ENCODE assay signal across 8 cellular contexts in genomic region chr6:26596579-26597388, GRCh38. TPM values are rescaled to one million over a fixed set of nuclear protein-coding genes. Genes with fewer than 3 reads are reported as not detected.
A peak's percentile ranks its signal among the peaks of the same experiment; 100 is the strongest.
DNase-seq lines count a peak whose midpoint lies in the region; ATAC-seq, FAIRE-seq and TF ChIP-seq lines count a peak whose summit lies in the region.

Gene ABT1 (plus strand): TSS chr6:26596953. CDS start chr6:26596983, 30 bp downstream.

- H3K36me3 ChIP-seq in Loucy (ENCODE audit: insufficient read depth, low read length) (peaks cover 5% of the 10 kb centered on the region; the same call in 1 of the 2 replicates), RWPE2 (ENCODE audit: low read depth) (peaks cover 15% of the 10 kb centered on the region)

- POLR2A ChIA-PET in naive thymus-derived CD8-positive, alpha-beta T cell (lab: Charles Lee), result interaction anchor here (1.2 to 2.2 kb wide), 4 partner anchors 28 to 398 kb away, joined by 3 to 5 read pairs (median 3); a partner anchor contains a TSS

- H3K9ac ChIP-seq in Loucy (ENCODE audit: low read depth, low read length, poor library complexity, severe bottlenecking), result peak within 1 kb of the TSS; percentile 92

- H3K4me3 Mint-ChIP-seq in activated T-helper 2 cell treated with anti-CD3 and anti-CD28 coated beads, Interferon-gamma antibody, Interleukin-2, Interleukin-4, amounts not matched to agents 10 μg/mL and 5 μg/mL and 100 μg/mL, durations not matched to agents 14 hours and 24 hours and 36 hours (ENCODE audit: low read depth), result no peak within 1 kb of the TSS
- H3K4me3 Mint-ChIP-seq in naive thymus-derived CD8-positive, alpha-beta T cell, result no peak within 1 kb of the TSS

- H3K9me3 Mint-ChIP-seq in activated T-helper 2 cell treated with anti-CD3 and anti-CD28 coated beads, Interferon-gamma antibody, Interleukin-2, Interleukin-4, amounts not matched to agents 10 μg/mL and 5 μg/mL and 100 μg/mL, durations not matched to agents 14 hours and 24 hours and 36 hours, result no peaks in the 10 kb centered on the region
- no peaks in the 10 kb centered on the region for H3K9me3 Mint-ChIP-seq in naive thymus-derived CD8-positive, alpha-beta T cell

- H3F3A ChIP-seq in Loucy (ENCODE audit: low read depth), result no peaks in the 10 kb centered on the region

- H3K36me3 Mint-ChIP-seq in activated T-helper 2 cell treated with anti-CD3 and anti-CD28 coated beads, Interferon-gamma antibody, Interleukin-2, Interleukin-4, amounts not matched to agents 10 μg/mL and 5 μg/mL and 100 μg/mL, durations not matched to agents 14 hours and 24 hours and 36 hours (ENCODE audit: low read depth), result peaks cover 28% of the 10 kb centered on the region
- peaks cover 0 to 33% (median 9%) of the 10 kb centered on the region in 3 donors for H3K36me3 Mint-ChIP-seq in naive thymus-derived CD8-positive, alpha-beta T cell

- peaks cover 11% of the 10 kb centered on the region for H4K20me1 ChIP-seq in Loucy (ENCODE audit: insufficient read depth, low read length, poor library complexity, severe bottlenecking)

- no peak within 1 kb of the TSS for H3K27ac Mint-ChIP-seq in activated T-helper 2 cell treated with anti-CD3 and anti-CD28 coated beads, Interferon-gamma antibody, Interleukin-2, Interleukin-4, amounts not matched to agents 10 μg/mL and 5 μg/mL and 100 μg/mL, durations not matched to agents 14 hours and 24 hours and 36 hours
- H3K27ac Mint-ChIP-seq in naive thymus-derived CD8-positive, alpha-beta T cell, result peak within 1 kb of the TSS in 1 of 10 donors; percentile 86

- H2AFZ ChIP-seq in Loucy (ENCODE audit: low read length), result peak within 1 kb of the TSS; percentile 61

- H3K9me3 ChIP-seq in Loucy (ENCODE audit: insufficient read depth, low read depth, low read length) (no peaks in the 10 kb centered on the region), RWPE2 (ENCODE audit: severe bottlenecking) (no peaks in the 10 kb centered on the region)

- H3K27me3 ChIP-seq in Loucy (ENCODE audit: insufficient read depth, low read length, poor library complexity, severe bottlenecking) (no peaks in the 10 kb centered on the region), RWPE2 (ENCODE audit: insufficient read depth, poor library complexity, severe bottlenecking) (no peaks in the 10 kb centered on the region)

- TF ChIP-seq CTCF in Loucy (conservative IDR thresholded peaks at IDR 0.05; ENCODE audit: low read length) (no peak), RWPE2 (IDR thresholded peaks at IDR 0.05; ENCODE audit: poor library complexity, severe bottlenecking) (no peak)

- H3K4me1 ChIP-seq in Loucy (ENCODE audit: insufficient read depth, low read length, poor library complexity, severe bottlenecking), result peaks cover 14% of the 10 kb centered on the region
- H3K4me1 ChIP-seq in RWPE2 (ENCODE audit: insufficient read depth, poor library complexity, severe bottlenecking), result no peaks in the 10 kb centered on the region

- H3K27me3 Mint-ChIP-seq in activated T-helper 2 cell treated with anti-CD3 and anti-CD28 coated beads, Interferon-gamma antibody, Interleukin-2, Interleukin-4, amounts not matched to agents 10 μg/mL and 5 μg/mL and 100 μg/mL, durations not matched to agents 14 hours and 24 hours and 36 hours (ENCODE audit: low read depth), result peaks cover 27% of the 10 kb centered on the region
- H3K27me3 Mint-ChIP-seq in naive thymus-derived CD8-positive, alpha-beta T cell, result peaks cover 6 to 26% (median 18%) of the 10 kb centered on the region in 5 donors

- DNase-seq in EL, result peak; percentile 99
- peak; percentile 89 for DNase-seq in H54 (ENCODE audit: insufficient read length, low spot score)
- peak; percentile 96 for DNase-seq in RWPE2 (ENCODE audit: low spot score)
- peak; percentile 96 for DNase-seq in activated T-helper 2 cell treated with anti-CD3 and anti-CD28 coated beads, Interferon-gamma antibody, Interleukin-2, Interleukin-4, amounts not matched to agents 10 μg/mL and 5 μg/mL and 100 μg/mL, durations not matched to agents 14 hours and 24 hours and 36 hours (ENCODE audit: low spot score)
- peak; percentile 98 for DNase-seq in fibroblast of peridontal ligament (ENCODE audit: extremely low read depth)
- DNase-seq in naive thymus-derived CD8-positive, alpha-beta T cell, result peak; percentile 87 to 99 (median 95)
- DNase-seq in stimulated activated naive CD4-positive, alpha-beta T cell (lab: John Stamatoyannopoulos, UW), result peak; percentile 91 to 94 (median 92)

- peaks cover 30% of the 10 kb centered on the region for H3K79me2 ChIP-seq in Loucy (ENCODE audit: insufficient read depth, low read length)

- H3K4me1 Mint-ChIP-seq in activated T-helper 2 cell treated with anti-CD3 and anti-CD28 coated beads, Interferon-gamma antibody, Interleukin-2, Interleukin-4, amounts not matched to agents 10 μg/mL and 5 μg/mL and 100 μg/mL, durations not matched to agents 14 hours and 24 hours and 36 hours (ENCODE audit: low read depth), result peaks cover 28% of the 10 kb centered on the region
- H3K4me1 Mint-ChIP-seq in naive thymus-derived CD8-positive, alpha-beta T cell, result peaks cover 6 to 28% (median 21%) of the 10 kb centered on the region in 4 donors

- ATAC-seq in RWPE2 (ENCODE audit: low read depth), result peak; percentile 80
- peak; percentile 81 to 84 for ATAC-seq in naive thymus-derived CD8-positive, alpha-beta T cell

- peak within 1 kb of the TSS; percentile 74 for H3K27ac ChIP-seq in RWPE2 (ENCODE audit: poor library complexity, severe bottlenecking)

- no peaks in the 10 kb centered on the region for H3K9me2 ChIP-seq in Loucy (replicated peaks; ENCODE audit: low read depth, low read length)

- peak; percentile 76 for TF ChIP-seq POLR2A in H54 (IDR thresholded peaks at IDR 0.05; ENCODE audit: low read depth, low read length)

- FAIRE-seq in H54 (lab: Jason Lieb, UNC), result peak; percentile 98

- H3K4me2 ChIP-seq in Loucy (ENCODE audit: low read depth, low read length, poor library complexity, severe bottlenecking), result peak within 1 kb of the TSS; percentile 99

- intact Hi-C loops in activated T-helper 2 cell treated with anti-CD3 and anti-CD28 coated beads, Interferon-gamma antibody, Interleukin-2, Interleukin-4, amounts not matched to agents 10 μg/mL and 5 μg/mL and 100 μg/mL, durations not matched to agents 14 hours and 24 hours and 36 hours (cut with micrococcal nuclease), result loop anchor here (1.0 to 10.0 kb wide), 5 partner anchors 19 to 878 kb away; partner anchors contain the start of genes ZNF184 and ZNF322

- H3K4me3 ChIP-seq in Loucy (ENCODE audit: low read length, poor library complexity, severe bottlenecking) (peak within 1 kb of the TSS; percentile 97), RWPE2 (ENCODE audit: severe bottlenecking) (peak within 1 kb of the TSS; percentile 87)

RNA-seq across cellular contexts. Expression of gene ABT1, which starts in this region (rescaled TPM):
- 28.2 and 29.9 TPM in 2 replicates for total RNA-seq in activated T-helper 2 cell treated with anti-CD3 and anti-CD28 coated beads, Interferon-gamma antibody, Interleukin-2, Interleukin-4, amounts not matched to agents 10 μg/mL and 5 μg/mL and 100 μg/mL, durations not matched to agents 14 hours and 24 hours and 36 hours
- 10 to 100 TPM; 41.8 to 43.1 TPM for total RNA-seq in naive thymus-derived CD8-positive, alpha-beta T cell
- polyA plus RNA-seq in naive thymus-derived CD8-positive, alpha-beta T cell, result 10 to 100 TPM; 36.7 to 43.6 (median 39.9) TPM

Comparison
In these comparisons a context has a peak if more than half of its experiments do, and no peak if none do; other contexts are left out.
1. Peak in every context shown above with its lines: DNase-seq, ATAC-seq, H3K4me3 ChIP-seq and H3K27ac ChIP-seq.